1 cellular context compared by ENCODE assay signal in the genomic region with DNA sequence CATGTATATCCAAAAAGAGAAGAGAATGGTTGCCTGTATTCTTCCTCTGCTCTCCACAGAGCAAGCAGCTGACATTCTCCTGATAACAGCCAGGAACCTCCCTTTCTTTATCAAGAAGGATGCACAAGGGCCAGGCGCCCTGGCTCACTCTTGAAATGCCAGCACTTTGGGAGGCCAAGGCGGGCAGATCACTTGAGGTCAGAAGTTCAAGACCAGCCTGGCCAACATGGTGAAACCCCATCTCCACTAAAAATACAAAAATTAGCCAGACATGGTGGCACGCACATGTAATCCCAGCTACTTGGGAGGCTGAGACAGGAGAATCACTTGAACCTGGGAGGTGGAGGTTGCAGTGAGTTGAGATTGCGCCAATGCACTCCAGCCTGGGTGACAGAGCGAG.
TF ChIP-seq lines count a peak whose summit lies in the region.
"Not testable (repeated sequence)": the region's sequence is repeated elsewhere in the genome, so short reads cannot be mapped to it uniquely, and the experiment has no call there.

No MANE protein-coding gene starts in this region.

TF ChIP-seq in K562, 482 proteins besides CTCF, POLR2A, EP300 and RAD21 (continued from another document):
- TF ChIP-seq, protein P1, sequence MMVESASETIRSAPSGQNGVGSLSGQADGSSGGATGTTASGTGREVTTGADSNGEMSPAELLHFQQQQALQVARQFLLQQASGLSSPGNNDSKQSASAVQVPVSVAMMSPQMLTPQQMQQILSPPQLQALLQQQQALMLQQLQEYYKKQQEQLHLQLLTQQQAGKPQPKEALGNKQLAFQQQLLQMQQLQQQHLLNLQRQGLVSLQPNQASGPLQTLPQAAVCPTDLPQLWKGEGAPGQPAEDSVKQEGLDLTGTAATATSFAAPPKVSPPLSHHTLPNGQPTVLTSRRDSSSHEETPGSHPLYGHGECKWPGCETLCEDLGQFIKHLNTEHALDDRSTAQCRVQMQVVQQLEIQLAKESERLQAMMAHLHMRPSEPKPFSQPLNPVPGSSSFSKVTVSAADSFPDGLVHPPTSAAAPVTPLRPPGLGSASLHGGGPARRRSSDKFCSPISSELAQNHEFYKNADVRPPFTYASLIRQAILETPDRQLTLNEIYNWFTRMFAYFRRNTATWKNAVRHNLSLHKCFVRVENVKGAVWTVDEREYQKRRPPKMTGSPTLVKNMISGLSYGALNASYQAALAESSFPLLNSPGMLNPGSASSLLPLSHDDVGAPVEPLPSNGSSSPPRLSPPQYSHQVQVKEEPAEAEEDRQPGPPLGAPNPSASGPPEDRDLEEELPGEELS (CRISPR knock-in tag; IDR thresholded peaks at IDR 0.05; ENCODE audit: borderline replicate concordance) = 0 out of 2 replicates have a peak, but pooled peaks have one; percentile 26
- peak in 1 of 2 experiments; percentile 34; a peak in 1 of 4 replicates for TF ChIP-seq TBL1XR1 (IDR thresholded peaks at IDR 0.05; ENCODE audit: low read length in 2 of 2)
- not testable (repeated sequence) for TF ChIP-seq ATF1 (CRISPR knock-in tag; IDR thresholded peaks at IDR 0.05); NR2C2 (CRISPR knock-in tag; IDR thresholded peaks at IDR 0.05); FOXM1 (CRISPR knock-in tag; IDR thresholded peaks at IDR 0.05; ENCODE audit: low read depth)
- TF ChIP-seq ATF1 (tag; IDR thresholded peaks at IDR 0.05) = 0 out of 2 replicates have a peak, but pooled peaks have one; percentile 34
- TF ChIP-seq, protein P2, sequence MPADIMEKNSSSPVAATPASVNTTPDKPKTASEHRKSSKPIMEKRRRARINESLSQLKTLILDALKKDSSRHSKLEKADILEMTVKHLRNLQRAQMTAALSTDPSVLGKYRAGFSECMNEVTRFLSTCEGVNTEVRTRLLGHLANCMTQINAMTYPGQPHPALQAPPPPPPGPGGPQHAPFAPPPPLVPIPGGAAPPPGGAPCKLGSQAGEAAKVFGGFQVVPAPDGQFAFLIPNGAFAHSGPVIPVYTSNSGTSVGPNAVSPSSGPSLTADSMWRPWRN (IDR thresholded peaks at IDR 0.05; ENCODE audit: low read depth) = peak; percentile 41; the same call in 1 of the 2 replicates
- TF ChIP-seq DPF2 (IDR thresholded peaks at IDR 0.05) = peak; percentile 94
- peak in 1 of 2 experiments; percentile 38; a peak in 1 of 4 replicates for TF ChIP-seq MAZ (CRISPR knock-in tag; conservative IDR thresholded peaks at IDR 0.05 in 1 of 2, IDR thresholded peaks at IDR 0.05 in 1 of 2)
- peak in 1 of 2 experiments; percentile 12; a peak in 1 of 4 replicates for TF ChIP-seq HDAC1 (IDR thresholded peaks at IDR 0.05)
- TF ChIP-seq TEAD1 (CRISPR knock-in tag; IDR thresholded peaks at IDR 0.05) = peak; percentile 43 to 65; a peak in 2 of 4 replicates
- peak; percentile 68 for TF ChIP-seq RNF2 (IDR thresholded peaks at IDR 0.05)
- TF ChIP-seq SPI1 (IDR thresholded peaks at IDR 0.05; ENCODE audit: borderline replicate concordance, low read depth, low read length) = peak; percentile 3; the same call in 1 of the 2 replicates
- TF ChIP-seq SMAD4 (CRISPR knock-in tag; conservative IDR thresholded peaks at IDR 0.05) = peak; percentile 62; the same call in 1 of the 2 replicates
- TF ChIP-seq SMARCC2 (IDR thresholded peaks at IDR 0.05; ENCODE audit: low read depth) = peak; percentile 71; the same call in 1 of the 2 replicates
- peak; percentile 86 for TF ChIP-seq KLF16 (IDR thresholded peaks at IDR 0.05)
- TF ChIP-seq NR2C2 (tag; IDR thresholded peaks at IDR 0.05) = peak; percentile 30; the same call in 1 of the 2 replicates
- peak in 1 of 2 experiments; percentile 33; a peak in 1 of 4 replicates for TF ChIP-seq NONO (IDR thresholded peaks at IDR 0.05; ENCODE audit: low read depth in 2 of 2, low read length in 1 of 2)
- TF ChIP-seq ZNF589 (CRISPR knock-in tag; IDR thresholded peaks at IDR 0.05; ENCODE audit: low read depth) = peak; percentile 38; the same call in 1 of the 2 replicates
- TF ChIP-seq MBD2 (IDR thresholded peaks at IDR 0.05; ENCODE audit: borderline replicate concordance, low read depth) = 0 out of 2 replicates have a peak, but pooled peaks have one; percentile 27
- peak; percentile 96 for TF ChIP-seq CBFA2T3 (IDR thresholded peaks at IDR 0.05)
- peak; percentile 74; the same call in 1 of the 2 replicates for TF ChIP-seq GATA2 (CRISPR knock-in tag; IDR thresholded peaks at IDR 0.05)
- 0 out of 2 replicates have a peak, but pooled peaks have one; percentile 46 for TF ChIP-seq TRIM28 (IDR thresholded peaks at IDR 0.05)
- peak; percentile 67; the same call in 1 of the 2 replicates for TF ChIP-seq CBX1 (IDR thresholded peaks at IDR 0.05; ENCODE audit: low read depth)
- 0 out of 2 replicates have a peak, but pooled peaks have one; percentile 38 for TF ChIP-seq EHMT2 (IDR thresholded peaks at IDR 0.05)
- peak; percentile 73 to 87 for TF ChIP-seq KDM1A (IDR thresholded peaks at IDR 0.05)
- peak; percentile 86 for TF ChIP-seq BCOR (IDR thresholded peaks at IDR 0.05)
- 0 out of 3 replicates have a peak, but pooled peaks of 1 of the 2 experiments have one; percentile 36 for TF ChIP-seq CBX3 (IDR thresholded peaks at IDR 0.05; ENCODE audit: borderline replicate concordance in 1 of 2, low read length in 2 of 2)
- peak in 1 of 2 experiments; percentile 77; a peak in 2 of 4 replicates for TF ChIP-seq RCOR1 (IDR thresholded peaks at IDR 0.05; ENCODE audit: borderline replicate concordance in 1 of 2, low read depth in 2 of 2, low read length in 2 of 2)
- peak; percentile 37; the same call in 1 of the 2 replicates for TF ChIP-seq ZKSCAN1 (IDR thresholded peaks at IDR 0.05; ENCODE audit: low read depth, low read length)
- TF ChIP-seq, protein P3, sequence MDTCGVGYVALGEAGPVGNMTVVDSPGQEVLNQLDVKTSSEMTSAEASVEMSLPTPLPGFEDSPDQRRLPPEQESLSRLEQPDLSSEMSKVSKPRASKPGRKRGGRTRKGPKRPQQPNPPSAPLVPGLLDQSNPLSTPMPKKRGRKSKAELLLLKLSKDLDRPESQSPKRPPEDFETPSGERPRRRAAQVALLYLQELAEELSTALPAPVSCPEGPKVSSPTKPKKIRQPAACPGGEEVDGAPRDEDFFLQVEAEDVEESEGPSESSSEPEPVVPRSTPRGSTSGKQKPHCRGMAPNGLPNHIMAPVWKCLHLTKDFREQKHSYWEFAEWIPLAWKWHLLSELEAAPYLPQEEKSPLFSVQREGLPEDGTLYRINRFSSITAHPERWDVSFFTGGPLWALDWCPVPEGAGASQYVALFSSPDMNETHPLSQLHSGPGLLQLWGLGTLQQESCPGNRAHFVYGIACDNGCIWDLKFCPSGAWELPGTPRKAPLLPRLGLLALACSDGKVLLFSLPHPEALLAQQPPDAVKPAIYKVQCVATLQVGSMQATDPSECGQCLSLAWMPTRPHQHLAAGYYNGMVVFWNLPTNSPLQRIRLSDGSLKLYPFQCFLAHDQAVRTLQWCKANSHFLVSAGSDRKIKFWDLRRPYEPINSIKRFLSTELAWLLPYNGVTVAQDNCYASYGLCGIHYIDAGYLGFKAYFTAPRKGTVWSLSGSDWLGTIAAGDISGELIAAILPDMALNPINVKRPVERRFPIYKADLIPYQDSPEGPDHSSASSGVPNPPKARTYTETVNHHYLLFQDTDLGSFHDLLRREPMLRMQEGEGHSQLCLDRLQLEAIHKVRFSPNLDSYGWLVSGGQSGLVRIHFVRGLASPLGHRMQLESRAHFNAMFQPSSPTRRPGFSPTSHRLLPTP (IDR thresholded peaks at IDR 0.05; ENCODE audit: borderline replicate concordance, extremely low read depth, insufficient read length) = peak; percentile 11
- peak; percentile 49 for TF ChIP-seq DACH1 (IDR thresholded peaks at IDR 0.05; ENCODE audit: partially characterized antibody)
- TF ChIP-seq LCOR (CRISPR knock-in tag; IDR thresholded peaks at IDR 0.05) = peak; percentile 71; the same call in 1 of the 2 replicates
- TF ChIP-seq CBFA2T2 (conservative IDR thresholded peaks at IDR 0.05) = peak; percentile 91
- peak; percentile 86 for TF ChIP-seq MTA2 (IDR thresholded peaks at IDR 0.05; ENCODE audit: low read depth)
- peak; percentile 67; the same call in 1 of the 2 replicates for TF ChIP-seq CC2D1A (IDR thresholded peaks at IDR 0.05)
- 0 out of 2 replicates have a peak, but pooled peaks have one; percentile 36 for TF ChIP-seq KLF6 (CRISPR knock-in tag; IDR thresholded peaks at IDR 0.05; ENCODE audit: borderline replicate concordance)
- TF ChIP-seq ADNP (tag; IDR thresholded peaks at IDR 0.05) = peak; percentile 96
- peak; percentile 12; the same call in 1 of the 2 replicates for TF ChIP-seq ZEB2 (IDR thresholded peaks at IDR 0.05)
- TF ChIP-seq FOXM1 (IDR thresholded peaks at IDR 0.05; ENCODE audit: low read depth) = peak; percentile 70; the same call in 1 of the 2 replicates
- peak; percentile 31 for TF ChIP-seq CXXC5 (CRISPR knock-in tag; IDR thresholded peaks at IDR 0.05)
- 0 out of 2 replicates have a peak, but pooled peaks have one; percentile 14 for TF ChIP-seq GABPA (tag; conservative IDR thresholded peaks at IDR 0.05; ENCODE audit: low read depth)
- TF ChIP-seq, protein P4, sequence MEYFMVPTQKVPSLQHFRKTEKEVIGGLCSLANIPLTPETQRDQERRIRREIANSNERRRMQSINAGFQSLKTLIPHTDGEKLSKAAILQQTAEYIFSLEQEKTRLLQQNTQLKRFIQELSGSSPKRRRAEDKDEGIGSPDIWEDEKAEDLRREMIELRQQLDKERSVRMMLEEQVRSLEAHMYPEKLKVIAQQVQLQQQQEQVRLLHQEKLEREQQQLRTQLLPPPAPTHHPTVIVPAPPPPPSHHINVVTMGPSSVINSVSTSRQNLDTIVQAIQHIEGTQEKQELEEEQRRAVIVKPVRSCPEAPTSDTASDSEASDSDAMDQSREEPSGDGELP (CRISPR knock-in tag; IDR thresholded peaks at IDR 0.05; ENCODE audit: borderline replicate concordance) = peak; percentile 94
